1 cellular context compared by ENCODE assay signal in genomic region chr1:203086992-203087763, GRCh38.
A peak's percentile ranks its signal among the peaks of the same experiment; 100 is the strongest.
TF ChIP-seq lines count a peak whose summit lies in the region.

No MANE protein-coding gene starts in this region.

TF ChIP-seq in WTC11, 78 proteins besides CTCF, POLR2A, EP300 and RAD21:
- TF ChIP-seq SMAD3 (CRISPR knock-in tag; IDR thresholded peaks at IDR 0.05; ENCODE audit: borderline replicate concordance): no peak
- TF ChIP-seq ZNF423 (CRISPR knock-in tag; IDR thresholded peaks at IDR 0.05): 0 out of 2 replicates have a peak, but pooled peaks have one; percentile 24
